ENCODE assay signal across 9 cellular contexts in genomic region chr5:83720805-83721431, GRCh38. TPM values are rescaled to one million over a fixed set of nuclear protein-coding genes. Genes with fewer than 3 reads are reported as not detected.
DNase-seq lines count a peak whose midpoint lies in the region; FAIRE-seq and TF ChIP-seq lines count a peak whose summit lies in the region.
"Had no signal": no experiment of that assay in that cellular context is flagged by ENCODE, and none has a peak within 500 bp of the region (broad histone marks: within the 10 kb centered on the region; RNA-seq: fewer than 3 reads in every experiment).

TSS of gene HAPLN1 (minus strand) at chr5:83720855. CDS start at chr5:83673523, 47,332 bp downstream.

- H2AFZ ChIP-seq in keratinocyte (ENCODE audit: control insufficient read depth, low read length): no peak within 1 kb of the TSS

- no peaks in the 10 kb centered on the region for H3K36me3 Mint-ChIP-seq in T-helper 1 cell treated with Interleukin-12 subunit alpha and Interleukin-12 subunit beta and Interleukin-4 antibody, amounts not matched to agents 30 μg/mL and 1 μg/mL, for 36 hours (ENCODE audit: low read depth)

- no peaks in the 10 kb centered on the region for H3K79me2 ChIP-seq in keratinocyte (ENCODE audit: control insufficient read depth, insufficient read depth, low read length)

- no peak within 1 kb of the TSS for H3K9ac ChIP-seq in keratinocyte (ENCODE audit: control insufficient read depth, extremely low read depth, insufficient read depth, low read length)
- no peak within 1 kb of the TSS for H3K9ac ChIP-seq in subcutaneous abdominal adipose tissue (ENCODE audit: low read length in 5 of 5)

- H3K27ac ChIP-seq in keratinocyte (ENCODE audit: control insufficient read depth, insufficient read depth, low read length) (no peak within 1 kb of the TSS), subcutaneous abdominal adipose tissue (ENCODE audit: low read depth, low read length) (no peak within 1 kb of the TSS)

- H3K36me3 ChIP-seq in keratinocyte (ENCODE audit: control insufficient read depth in 2 of 2, extremely low read depth in 1 of 2, insufficient read depth in 2 of 2, low read length in 2 of 2) (no peaks in the 10 kb centered on the region), subcutaneous abdominal adipose tissue (ENCODE audit: control insufficient read depth in 5 of 5, insufficient read depth in 5 of 5, low read length in 5 of 5) (no peaks in the 10 kb centered on the region)

- no peak for FAIRE-seq in keratinocyte (lab: Jason Lieb, UNC)

- H3K4me2 ChIP-seq in keratinocyte (ENCODE audit: control insufficient read depth, extremely low read depth, insufficient read depth, low read depth, low read length): peak within 1 kb of the TSS; percentile 70

- H3K4me3 ChIP-seq in keratinocyte (ENCODE audit: control insufficient read depth in 2 of 3, extremely low read depth in 1 of 3, insufficient read depth in 2 of 3, low read depth in 1 of 3, low read length in 3 of 3) (peak within 1 kb of the TSS in 2 of 3 experiments; percentile 56 to 61), subcutaneous abdominal adipose tissue (ENCODE audit: low read depth in 1 of 5, low read length in 5 of 5) (peak within 1 kb of the TSS in 4 of 5 donors; percentile 52 to 66 (median 59))

- H3K27ac Mint-ChIP-seq in T-helper 1 cell treated with Interleukin-12 subunit alpha and Interleukin-12 subunit beta and Interleukin-4 antibody, amounts not matched to agents 30 μg/mL and 1 μg/mL, for 36 hours: no peak within 1 kb of the TSS

- peak within 1 kb of the TSS; percentile 63 for H3K4me3 Mint-ChIP-seq in T-helper 1 cell treated with Interleukin-12 subunit alpha and Interleukin-12 subunit beta and Interleukin-4 antibody, amounts not matched to agents 30 μg/mL and 1 μg/mL, for 36 hours

- H3K27me3 ChIP-seq in keratinocyte (ENCODE audit: control insufficient read depth, extremely low read depth, insufficient read depth, low read length) (peaks cover 26% of the 10 kb centered on the region), subcutaneous abdominal adipose tissue (ENCODE audit: control insufficient read depth in 5 of 5, insufficient read depth in 4 of 5, low read length in 5 of 5) (peaks cover 7 to 34% (median 21%) of the 10 kb centered on the region in 5 donors)

- TF ChIP-seq CTCF in keratinocyte (optimal IDR thresholded peaks at IDR 0.05 in 1 of 3, IDR thresholded peaks at IDR 0.05 in 1 of 3, conservative IDR thresholded peaks at IDR 0.05 in 1 of 3; ENCODE audit: extremely low read depth in 1 of 3, insufficient read depth in 2 of 3, low read length in 3 of 3): no peak

- H3K4me1 ChIP-seq in keratinocyte (ENCODE audit: control insufficient read depth, extremely low read depth, insufficient read depth, low read length) (no peaks in the 10 kb centered on the region), subcutaneous abdominal adipose tissue (ENCODE audit: control insufficient read depth in 5 of 5, insufficient read depth in 5 of 5, low read length in 5 of 5) (peaks cover 0 to 13% (median 13%) of the 10 kb centered on the region in 5 donors)

- H3K9me3 ChIP-seq in keratinocyte (ENCODE audit: control insufficient read depth, low read depth, low read length) (no peaks in the 10 kb centered on the region), subcutaneous abdominal adipose tissue (ENCODE audit: control insufficient read depth in 5 of 5, low read length in 5 of 5) (no peaks in the 10 kb centered on the region)

- H3K27me3 Mint-ChIP-seq in T-helper 1 cell treated with Interleukin-12 subunit alpha and Interleukin-12 subunit beta and Interleukin-4 antibody, amounts not matched to agents 30 μg/mL and 1 μg/mL, for 36 hours (ENCODE audit: low read depth): peaks cover 51% of the 10 kb centered on the region

- dilution Hi-C loops in keratinocyte (cut with MboI; ENCODE audit: extremely low pct_ligation_motif_present, low sequenced_read_pairs): no loop called here

- no peaks in the 10 kb centered on the region for H3K9me1 ChIP-seq in keratinocyte (ENCODE audit: control insufficient read depth, extremely low read depth, insufficient read depth, low read length)

- no peak for DNase-seq in T-helper 1 cell
- peak; percentile 24 for DNase-seq in astrocyte of the hippocampus (ENCODE audit: low read depth, low spot score)
- no peak for DNase-seq in keratinocyte (ENCODE audit: low read depth, low spot score)
- DNase-seq in HT-29 (ENCODE audit: low spot score): no peak
- no peak for DNase-seq in activated T-cell treated with anti-CD3 and anti-CD28 coated beads for 4 hours
- no peak for DNase-seq in GM19238 (ENCODE audit: insufficient read length, low spot score)

- no peaks in the 10 kb centered on the region for H4K20me1 ChIP-seq in keratinocyte (ENCODE audit: control insufficient read depth, extremely low read depth, insufficient read depth, low read length)

- peaks cover 6% of the 10 kb centered on the region for H3K4me1 Mint-ChIP-seq in T-helper 1 cell treated with Interleukin-12 subunit alpha and Interleukin-12 subunit beta and Interleukin-4 antibody, amounts not matched to agents 30 μg/mL and 1 μg/mL, for 36 hours (ENCODE audit: low read depth)

- H3K9me3 Mint-ChIP-seq in T-helper 1 cell treated with Interleukin-12 subunit alpha and Interleukin-12 subunit beta and Interleukin-4 antibody, amounts not matched to agents 30 μg/mL and 1 μg/mL, for 36 hours: no peaks in the 10 kb centered on the region

RNA-seq across cellular contexts. Expression of gene HAPLN1, which starts in this region (rescaled TPM):
- not detected in 3 replicates for polyA plus RNA-seq in keratinocyte
- polyA plus RNA-seq in keratinocyte (2011; ENCODE audit: low read depth): not detected
- polyA plus RNA-seq in keratinocyte (2011; cell fraction: cytosol; rRNA removed): not detected in 2 replicates
- not detected in 2 replicates for polyA plus RNA-seq in keratinocyte (2011; cell fraction: nucleus; rRNA removed)
- polyA plus RNA-seq in keratinocyte (2012; ENCODE audit: low replicate concordance): not detected in 2 replicates
- polyA minus RNA-seq in keratinocyte: not detected in 3 replicates
- polyA minus RNA-seq in keratinocyte (2011; cell fraction: cytosol; rRNA and poly(A)+ RNA removed): not detected
- not detected in 2 replicates for polyA minus RNA-seq in keratinocyte (2011; cell fraction: nucleus; rRNA and poly(A)+ RNA removed)
- total RNA-seq in HT-29 (2014; rRNA removed; shearing (Covaris generic)): not detected in 2 replicates
- total RNA-seq: renal cortical epithelial cell had no signal
